ENCODE assay signal across 16 cellular contexts in the genomic region with DNA sequence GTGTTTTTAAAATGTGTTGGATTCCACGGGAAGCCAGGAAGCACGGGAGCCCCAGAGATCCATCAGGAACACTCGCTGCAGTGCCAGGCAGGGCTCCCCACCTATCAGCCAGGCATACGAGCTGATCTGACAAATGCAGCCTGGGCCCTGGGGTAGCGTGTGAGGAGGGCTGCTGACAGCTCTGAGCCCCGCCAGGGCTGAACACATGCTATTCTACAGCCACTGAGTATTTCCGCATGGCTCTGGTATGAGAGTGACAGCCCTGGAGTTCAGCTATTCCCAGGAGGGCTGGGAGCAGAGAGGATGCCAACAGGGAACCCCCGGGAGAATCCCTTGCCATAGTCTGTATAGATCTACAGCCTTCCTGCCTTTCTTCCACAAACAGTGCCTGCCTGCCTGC.
A peak's percentile ranks its signal among the peaks of the same experiment; 100 is the strongest.
DNase-seq lines count a peak whose midpoint lies in the region; FAIRE-seq and TF ChIP-seq lines count a peak whose summit lies in the region.
"Had no signal": no experiment of that assay in that cellular context is flagged by ENCODE, and none has a peak within 500 bp of the region (broad histone marks: within the 10 kb centered on the region; RNA-seq: fewer than 3 reads in every experiment).

No MANE protein-coding gene starts in this region.

- no peaks in the 10 kb centered on the region for H4K20me1 ChIP-seq in astrocyte (ENCODE audit: insufficient read depth, low read length)
- H4K20me1 ChIP-seq in smooth muscle cell (ENCODE audit: low read depth): no peaks in the 10 kb centered on the region

- peaks cover 18% of the 10 kb centered on the region for H3K4me1 ChIP-seq in astrocyte (ENCODE audit: insufficient read depth, low read length)
- peaks cover 16% of the 10 kb centered on the region for H3K4me1 ChIP-seq in smooth muscle cell (ENCODE audit: low read depth)
- no peaks in the 10 kb centered on the region for H3K4me1 ChIP-seq in ascending aorta
- no peaks in the 10 kb centered on the region for H3K4me1 ChIP-seq in colonic mucosa
- H3K4me1 ChIP-seq: Peyer's patch had no signal

- H3K27me3 Mint-ChIP-seq in astrocyte (ENCODE audit: low read depth, unreplicated experiment): peaks cover 34% of the 10 kb centered on the region

- no peak overlapping the region for H3K4me3 Mint-ChIP-seq in astrocyte (ENCODE audit: unreplicated experiment)
- H3K4me3 Mint-ChIP-seq: CD14-positive monocyte had no signal

- H3K36me3 ChIP-seq in astrocyte (ENCODE audit: insufficient read depth, low read length) (no peaks in the 10 kb centered on the region), smooth muscle cell (ENCODE audit: low read depth) (no peaks in the 10 kb centered on the region), ascending aorta (no peaks in the 10 kb centered on the region), colonic mucosa (no peaks in the 10 kb centered on the region)
- H3K36me3 ChIP-seq: Peyer's patch had no signal

- peaks cover 22% of the 10 kb centered on the region for H3K4me1 Mint-ChIP-seq in astrocyte (ENCODE audit: low read depth, unreplicated experiment)

- H3K9ac ChIP-seq in astrocyte (ENCODE audit: low read length) (no peak overlapping the region), smooth muscle cell (ENCODE audit: low read depth) (no peak overlapping the region), colonic mucosa (ENCODE audit: low read depth in 2 of 2, low read length in 2 of 2) (no peak overlapping the region)

- no peak overlapping the region for H2AFZ ChIP-seq in astrocyte (ENCODE audit: low read depth, low read length)
- no peak overlapping the region for H2AFZ ChIP-seq in smooth muscle cell (ENCODE audit: low read depth)

- TF ChIP-seq CTCF in astrocyte (IDR thresholded peaks at IDR 0.05; ENCODE audit: insufficient read depth, low read depth, low read length) (no peak), smooth muscle cell (IDR thresholded peaks at IDR 0.05; ENCODE audit: borderline replicate concordance, insufficient read depth, poor library complexity, severe bottlenecking) (no peak), ascending aorta (IDR thresholded peaks at IDR 0.05) (no peak), colonic mucosa (IDR thresholded peaks at IDR 0.05) (no peak)

- peaks cover 5% of the 10 kb centered on the region for H3K9me3 ChIP-seq in astrocyte (ENCODE audit: insufficient read depth, low read depth, low read length)
- H3K9me3 ChIP-seq in smooth muscle cell (replicated peaks; ENCODE audit: low read depth): no peaks in the 10 kb centered on the region
- H3K9me3 ChIP-seq in ascending aorta: peaks cover 0 to 6% of the 10 kb centered on the region in 2 donors
- no peaks in the 10 kb centered on the region for H3K9me3 ChIP-seq in colonic mucosa
- H3K9me3 ChIP-seq: Peyer's patch had no signal

- peak overlapping the region; percentile 3 for H3K27ac Mint-ChIP-seq in astrocyte (ENCODE audit: unreplicated experiment)

- H3K4me2 ChIP-seq in astrocyte (ENCODE audit: low read length): no peak overlapping the region
- peak overlapping the region; percentile 57 for H3K4me2 ChIP-seq in smooth muscle cell

- no peaks in the 10 kb centered on the region for H3K79me2 ChIP-seq in astrocyte (ENCODE audit: insufficient read depth, low read length)
- H3K79me2 ChIP-seq in smooth muscle cell (ENCODE audit: low read depth): no peaks in the 10 kb centered on the region

- WGBS in smooth muscle cell (ENCODE audit: low lambda C conversion rate): 60% methylated on average over 8 of the region's 8 CpGs

- no peak for FAIRE-seq in astrocyte (lab: Jason Lieb, UNC)
- FAIRE-seq: GM12891, GM19239 had no signal

- H3K9me3 Mint-ChIP-seq in astrocyte (ENCODE audit: unreplicated experiment): peaks cover 17% of the 10 kb centered on the region

- intact Hi-C loops in ascending aorta (cut with DNase I) (no loop called here), colonic mucosa (cut with DNase I) (no loop called here)

- no peak overlapping the region for H3K4me3 ChIP-seq in astrocyte (ENCODE audit: insufficient read depth, low read depth, low read length)
- H3K4me3 ChIP-seq in smooth muscle cell: no peak overlapping the region
- no peak overlapping the region for H3K4me3 ChIP-seq in ascending aorta
- no peak overlapping the region for H3K4me3 ChIP-seq in colonic mucosa
- H3K4me3 ChIP-seq: Peyer's patch had no signal

- H3F3A ChIP-seq in smooth muscle cell (ENCODE audit: low read depth): no peaks in the 10 kb centered on the region

- DNase-seq in EH (ENCODE audit: low read depth): peak; percentile 16
- DNase-seq in astrocyte (ENCODE audit: low read depth): no peak
- peak; percentile 29 for DNase-seq in hepatic stellate cell (ENCODE audit: low spot score)
- no peak for DNase-seq in smooth muscle cell (lab: John Stamatoyannopoulos, UW; ENCODE audit: unreplicated experiment)
- no peak for DNase-seq in CD1c-positive myeloid dendritic cell (ENCODE audit: extremely low spot score)
- DNase-seq in ascending aorta (ENCODE audit: low spot score in 2 of 2): no peak
- DNase-seq in colonic mucosa: no peak
- DNase-seq: Calu3, NCI-H1105 treated with DMSO at 0.1 percent for 48 hours, NCI-H187 treated with DMSO at 0.1 percent for 48 hours, NCI-H510A treated with DMSO at 0.1 percent for 48 hours, Peyer's patch, SHP77 treated with DMSO at 0.1 percent for 48 hours had no signal

- no peaks in the 10 kb centered on the region for H3K36me3 Mint-ChIP-seq in astrocyte (ENCODE audit: low read depth, unreplicated experiment)
- H3K36me3 Mint-ChIP-seq: CD14-positive monocyte had no signal

- H3K27me3 ChIP-seq in astrocyte (ENCODE audit: insufficient read depth, low read length) (peaks cover 4% of the 10 kb centered on the region), smooth muscle cell (ENCODE audit: low read depth) (no peaks in the 10 kb centered on the region), ascending aorta (no peaks in the 10 kb centered on the region), colonic mucosa (no peaks in the 10 kb centered on the region)
- H3K27me3 ChIP-seq: Peyer's patch had no signal

- H3K27ac ChIP-seq in astrocyte (ENCODE audit: low read depth, low read length) (no peak overlapping the region), smooth muscle cell (ENCODE audit: low read depth) (no peak overlapping the region), ascending aorta (no peak overlapping the region), colonic mucosa (no peak overlapping the region)
- H3K27ac ChIP-seq: Peyer's patch had no signal

Comparison
In these comparisons a context has a peak if more than half of its experiments do, and no peak if none do; other contexts are left out.
1. DNase-seq: peak in EH (single experiment) and hepatic stellate cell (single experiment); none in astrocyte (single experiment), smooth muscle cell (single experiment), CD1c-positive myeloid dendritic cell (single experiment), ascending aorta (0 of 2) and colonic mucosa (single experiment).